8 cellular contexts compared by ENCODE assay signal in the genomic region with DNA sequence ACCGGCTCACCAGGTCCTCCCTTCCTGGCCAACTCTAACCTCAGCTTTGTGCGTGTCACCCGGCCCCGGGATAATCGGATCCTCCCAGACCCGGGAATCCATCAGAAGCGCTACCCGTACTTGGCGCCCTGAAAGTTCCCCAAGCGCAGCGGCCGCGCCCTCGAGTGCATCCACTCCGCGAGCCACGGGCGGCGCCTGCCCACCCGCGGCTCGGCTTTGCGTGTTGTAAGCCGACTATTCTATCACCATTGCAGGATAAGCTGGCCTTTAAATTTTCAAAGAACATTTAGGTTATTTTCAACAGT. TPM values are rescaled to one million over a fixed set of nuclear protein-coding genes. Genes with fewer than 3 reads are reported as not detected.
DNase-seq lines count a peak whose midpoint lies in the region; ATAC-seq and TF ChIP-seq lines count a peak whose summit lies in the region.

No MANE protein-coding gene starts in this region.

- peak overlapping the region; percentile 89 for H3K27ac Mint-ChIP-seq in activated naive CD8-positive, alpha-beta T cell treated with anti-CD3 and anti-CD28 coated beads, Interleukin-2, amount 10 ng/mL, durations not matched to agents 7 days and 5 days

- peaks cover 15% of the 10 kb centered on the region for H3K4me1 Mint-ChIP-seq in activated naive CD8-positive, alpha-beta T cell treated with anti-CD3 and anti-CD28 coated beads, Interleukin-2, amount 10 ng/mL, durations not matched to agents 7 days and 5 days

- peaks cover 2% of the 10 kb centered on the region for H3K36me3 Mint-ChIP-seq in activated naive CD8-positive, alpha-beta T cell treated with anti-CD3 and anti-CD28 coated beads, Interleukin-2, amount 10 ng/mL, durations not matched to agents 7 days and 5 days

- no peak for ATAC-seq in activated naive CD8-positive, alpha-beta T cell treated with anti-CD3 and anti-CD28 coated beads, Interleukin-2, amount 10 ng/mL, durations not matched to agents 7 days and 5 days (ENCODE audit: low read depth)
- no peak for ATAC-seq in HG03039 (IDR thresholded peaks at IDR 0.05; ENCODE audit: unreplicated experiment)

- H3K4me1 ChIP-seq in KMS-11 (ENCODE audit: low read depth, poor library complexity, severe bottlenecking), result peaks cover 52% of the 10 kb centered on the region
- no peaks in the 10 kb centered on the region for H3K4me1 ChIP-seq in iPS-18a (ENCODE audit: control insufficient read depth, low read depth, low read length)

- no peaks in the 10 kb centered on the region for H3K9me3 Mint-ChIP-seq in activated naive CD8-positive, alpha-beta T cell treated with anti-CD3 and anti-CD28 coated beads, Interleukin-2, amount 10 ng/mL, durations not matched to agents 7 days and 5 days

- no peaks in the 10 kb centered on the region for H3K27me3 ChIP-seq in KMS-11 (ENCODE audit: insufficient read depth, low read depth)
- H3K27me3 ChIP-seq in iPS-18a (ENCODE audit: control insufficient read depth, insufficient read depth, low read length), result peaks cover 84% of the 10 kb centered on the region

- H3K9me3 ChIP-seq in iPS-18a (ENCODE audit: control insufficient read depth, low read depth, low read length), result no peaks in the 10 kb centered on the region

- H3K36me3 ChIP-seq in KMS-11 (ENCODE audit: insufficient read depth), result no peaks in the 10 kb centered on the region
- H3K36me3 ChIP-seq in iPS-18a (ENCODE audit: control insufficient read depth, low read depth, low read length), result no peaks in the 10 kb centered on the region

- no peak overlapping the region for H2AFZ ChIP-seq in KMS-11 (ENCODE audit: low read depth)

- H3K4me3 ChIP-seq in KMS-11 (IDR thresholded peaks at IDR 0.05; ENCODE audit: insufficient read depth, low read depth, low read length), result no peak overlapping the region
- peak overlapping the region; percentile 83 for H3K4me3 ChIP-seq in iPS-18a (ENCODE audit: low read length)

- TF ChIP-seq CTCF in KMS-11 (conservative IDR thresholded peaks at IDR 0.05; ENCODE audit: low read depth, low read length), result no peak

- peaks cover 36% of the 10 kb centered on the region for H3K27me3 Mint-ChIP-seq in activated naive CD8-positive, alpha-beta T cell treated with anti-CD3 and anti-CD28 coated beads, Interleukin-2, amount 10 ng/mL, durations not matched to agents 7 days and 5 days

- POLR2A ChIA-PET in activated naive CD8-positive, alpha-beta T cell treated with anti-CD3 and anti-CD28 coated beads, Interleukin-2, amount 10 ng/mL, durations not matched to agents 7 days and 5 days (lab: Charles Lee), result interaction anchor here (0.6 to 2.2 kb wide), 4 partner anchors 23 to 1954 kb away, joined by 3 to 7 read pairs (median 4); a partner anchor contains a TSS

- H3K27ac ChIP-seq in KMS-11 (peak overlapping the region; percentile 95), iPS-18a (ENCODE audit: low read length) (no peak overlapping the region)

- DNase-seq in activated naive CD8-positive, alpha-beta T cell treated with anti-CD3 and anti-CD28 coated beads, Interleukin-2, amount 10 ng/mL, durations not matched to agents 7 days and 5 days, result no peak
- DNase-seq in stimulated activated CD4-positive, alpha-beta T cell treated with anti-CD3 and anti-CD28 coated beads, Interleukin-15, amount 100 ng/mL, for 1 hour (ENCODE audit: low read depth in 1 of 2, low spot score in 1 of 2), result peak; percentile 22 to 26
- DNase-seq in A172 (ENCODE audit: low spot score) (no peak), NCI-H524 treated with DMSO at 0.1 percent for 48 hours (lab: John Stamatoyannopoulos, UW) (no peak), AG08396 (ENCODE audit: low spot score) (no peak)

- peaks cover 89% of the 10 kb centered on the region for H3K79me2 ChIP-seq in KMS-11 (ENCODE audit: insufficient read depth, low read depth)

- H4K20me1 ChIP-seq in KMS-11 (ENCODE audit: insufficient read depth), result no peaks in the 10 kb centered on the region

- H3K9ac ChIP-seq in KMS-11 (peak overlapping the region; percentile 97), iPS-18a (ENCODE audit: low read length) (no peak overlapping the region)

- H3K4me3 Mint-ChIP-seq in activated naive CD8-positive, alpha-beta T cell treated with anti-CD3 and anti-CD28 coated beads, Interleukin-2, amount 10 ng/mL, durations not matched to agents 7 days and 5 days, result peak overlapping the region; percentile 89

- peak overlapping the region; percentile 97 for H3K4me2 ChIP-seq in KMS-11

RNA-seq across cellular contexts. Expression of a gene that starts 35.7 kb away (rescaled TPM):
- total RNA-seq in activated naive CD8-positive, alpha-beta T cell treated with anti-CD3 and anti-CD28 coated beads, Interleukin-2, amount 10 ng/mL, durations not matched to agents 7 days and 5 days, result not detected
- total RNA-seq in A172 (2014; rRNA removed; shearing (Covaris generic)), result not detected in 2 replicates

Comparison
In these comparisons a context has a peak if more than half of its experiments do, and no peak if none do; other contexts are left out.
1. DNase-seq: peak in stimulated activated CD4-positive, alpha-beta T cell treated with anti-CD3 and anti-CD28 coated beads, Interleukin-15, amount 100 ng/mL, for 1 hour (2 of 2); none in activated naive CD8-positive, alpha-beta T cell treated with anti-CD3 and anti-CD28 coated beads, Interleukin-2, amount 10 ng/mL, durations not matched to agents 7 days and 5 days (single experiment), A172 (single experiment), NCI-H524 treated with DMSO at 0.1 percent for 48 hours (single experiment) and AG08396 (single experiment).